ENCODE assay signal across 17 cellular contexts in the genomic region with DNA sequence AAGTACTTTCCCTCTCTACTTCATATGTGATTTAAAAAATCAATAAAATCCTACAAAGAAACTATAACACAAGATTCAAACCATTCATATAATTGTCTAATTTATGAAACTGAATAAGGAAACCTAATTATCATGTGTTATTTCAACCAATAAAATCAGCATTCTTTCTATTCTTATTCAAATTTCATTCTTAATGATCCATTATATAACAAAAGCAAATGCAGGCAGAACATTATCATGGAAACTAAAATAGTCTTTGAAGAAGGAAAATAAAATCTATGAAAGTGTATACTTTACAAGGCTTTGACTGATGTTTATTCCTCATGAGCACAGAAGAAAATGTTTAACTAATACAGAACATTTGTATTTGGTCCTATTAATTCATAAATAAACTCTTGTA.
"Had no signal": no experiment of that assay in that cellular context is flagged by ENCODE, and none has a peak within 500 bp of the region (broad histone marks: within the 10 kb centered on the region; RNA-seq: fewer than 3 reads in every experiment).

No MANE protein-coding gene starts in this region.

- H3K27ac Mint-ChIP-seq: neural progenitor cell, progenitor cell of endocrine pancreas had no signal

- H3K4me3 Mint-ChIP-seq: naive thymus-derived CD8-positive, alpha-beta T cell; neural progenitor cell had no signal

- H3K27me3 Mint-ChIP-seq: naive thymus-derived CD8-positive, alpha-beta T cell; progenitor cell of endocrine pancreas had no signal

- DNase-seq: cortex of kidney; dorsolateral prefrontal cortex; effector CD8-positive, alpha-beta T cell; foreskin melanocyte; head of caudate nucleus; mammary epithelial cell; mucosa of descending colon; naive thymus-derived CD8-positive, alpha-beta T cell; nucleus accumbens; ovary; right cardiac atrium; stimulated activated CD4-positive, alpha-beta T cell treated with anti-CD3 and anti-CD28 coated beads, Interleukin-2, amount 100 ng/mL, for 48 hours; stimulated activated naive CD4-positive, alpha-beta T cell treated with Interleukin-2 at 50 U/mL for 16 hours; trophoblast cell had no signal

- ATAC-seq: left lobe of liver; mucosa of descending colon; naive thymus-derived CD8-positive, alpha-beta T cell; right cardiac atrium had no signal

- H3K9me3 Mint-ChIP-seq: naive thymus-derived CD8-positive, alpha-beta T cell; neural progenitor cell had no signal
